Comparison of ENCODE assay signal across 15 cellular contexts in genomic region chr9:13446935-13447334, GRCh38.
DNase-seq lines count a peak whose midpoint lies in the region; ATAC-seq, FAIRE-seq and TF ChIP-seq lines count a peak whose summit lies in the region.
"Had no signal": no experiment of that assay in that cellular context is flagged by ENCODE, and none has a peak within 500 bp of the region (broad histone marks: within the 10 kb centered on the region; RNA-seq: fewer than 3 reads in every experiment).

No MANE protein-coding gene starts in this region.

- H3K27ac ChIP-seq in heart right ventricle (peak overlapping the region; percentile 7 to 83 (median 53)), ascending aorta (no peak overlapping the region), upper lobe of right lung (no peak overlapping the region)
- H3K27ac ChIP-seq: parathyroid adenoma had no signal

- intact Hi-C loops in heart right ventricle (cut with DNase I): loop anchor here in 9 of 10 donors (5.0 to 10.0 kb wide), 13 partner anchors 70 to 905 kb away; no protein-coding TSS in a partner anchor
- intact Hi-C loops in left cardiac atrium (cut with DNase I): loop anchor here in 1 of 2 donors (10.0 kb wide), 1 partner anchor 138 kb away; no protein-coding TSS in a partner anchor
- intact Hi-C loops in ascending aorta (cut with DNase I): loop anchor here (5.0 kb wide), 2 partner anchors 115 to 905 kb away; no protein-coding TSS in a partner anchor
- intact Hi-C loops in upper lobe of right lung (cut with DNase I): no loop called here

- TF ChIP-seq CTCF in heart right ventricle (IDR thresholded peaks at IDR 0.05) (peak; percentile 14 to 56 (median 28)), ascending aorta (IDR thresholded peaks at IDR 0.05) (peak in 2 of 3 experiments; percentile 17 to 31), upper lobe of right lung (IDR thresholded peaks at IDR 0.05) (peak; percentile 32)

- H3K27me3 ChIP-seq in heart right ventricle: no peaks in the 10 kb centered on the region
- H3K27me3 ChIP-seq in ascending aorta: no peaks in the 10 kb centered on the region
- H3K27me3 ChIP-seq in upper lobe of right lung: no peaks in the 10 kb centered on the region

- DNase-seq in heart right ventricle (no peak), left cardiac atrium (no peak), ascending aorta (ENCODE audit: low spot score in 2 of 2) (no peak), upper lobe of right lung (no peak), islet precursor cell (no peak), HuH-7 (ENCODE audit: low spot score) (no peak)
- DNase-seq in activated naive CD4-positive, alpha-beta T cell treated with anti-CD3 and anti-CD28 coated beads, Interleukin-2, amount 10 ng/mL, durations not matched to agents 7 days and 5 days: no peak
- DNase-seq: activated CD4-positive, CD25-positive, alpha-beta regulatory T cell treated with anti-CD3 and anti-CD28 coated beads, Interleukin-2, amount 50 U/mL, for 72 hours; activated T-cell treated with anti-CD3 and anti-CD28 coated beads, Interleukin-2, amount 50 U/mL, for 48 hours; NCI-H2029 treated with DMSO at 0.1 percent for 48 hours; NCI-H748 treated with DMSO at 0.1 percent for 48 hours; stimulated activated CD8-positive, alpha-beta memory T cell treated with anti-CD3 and anti-CD28 coated beads, Interleukin-4, amount 100 ng/mL, for 48 hours had no signal

- WGBS in heart right ventricle, 2 donors: 36 to 39% methylated on average over 3 of the region's 3 CpGs

- peak; percentile 93 for FAIRE-seq in islet of Langerhans (lab: Jason Lieb, UNC)

- H3K36me3 ChIP-seq in heart right ventricle (no peaks in the 10 kb centered on the region), ascending aorta (no peaks in the 10 kb centered on the region), upper lobe of right lung (no peaks in the 10 kb centered on the region)

- ATAC-seq in heart right ventricle: peak in 1 of 8 donors; percentile 24
- no peak for ATAC-seq in left cardiac atrium
- ATAC-seq in upper lobe of right lung: no peak

- no peaks in the 10 kb centered on the region for H3K36me3 Mint-ChIP-seq in activated naive CD4-positive, alpha-beta T cell treated with anti-CD3 and anti-CD28 coated beads, Interleukin-2, amount 10 ng/mL, durations not matched to agents 7 days and 5 days

- no peaks in the 10 kb centered on the region for H3K27me3 Mint-ChIP-seq in activated naive CD4-positive, alpha-beta T cell treated with anti-CD3 and anti-CD28 coated beads, Interleukin-2, amount 10 ng/mL, durations not matched to agents 7 days and 5 days
- H3K27me3 Mint-ChIP-seq: B cell had no signal

- no peak overlapping the region for H3K27ac Mint-ChIP-seq in activated naive CD4-positive, alpha-beta T cell treated with anti-CD3 and anti-CD28 coated beads, Interleukin-2, amount 10 ng/mL, durations not matched to agents 7 days and 5 days
- H3K27ac Mint-ChIP-seq: B cell had no signal

- CTCF ChIA-PET in activated naive CD4-positive, alpha-beta T cell treated with anti-CD3 and anti-CD28 coated beads, Interleukin-2, amount 10 ng/mL, durations not matched to agents 7 days and 5 days (lab: Charles Lee): no interaction called here

- no peaks in the 10 kb centered on the region for H3K9me3 Mint-ChIP-seq in activated naive CD4-positive, alpha-beta T cell treated with anti-CD3 and anti-CD28 coated beads, Interleukin-2, amount 10 ng/mL, durations not matched to agents 7 days and 5 days

- H3K4me3 ChIP-seq in heart right ventricle (peak overlapping the region in 7 of 10 donors; percentile 12 to 39 (median 26)), ascending aorta (no peak overlapping the region), upper lobe of right lung (no peak overlapping the region)

- H3K4me1 ChIP-seq in heart right ventricle (peaks cover 6 to 61% (median 36%) of the 10 kb centered on the region in 9 donors), ascending aorta (peaks cover 0 to 8% of the 10 kb centered on the region in 2 donors), upper lobe of right lung (peaks cover 9% of the 10 kb centered on the region)
- H3K4me1 ChIP-seq: parathyroid adenoma had no signal

- H3K4me1 Mint-ChIP-seq in activated naive CD4-positive, alpha-beta T cell treated with anti-CD3 and anti-CD28 coated beads, Interleukin-2, amount 10 ng/mL, durations not matched to agents 7 days and 5 days: no peaks in the 10 kb centered on the region
- H3K4me1 Mint-ChIP-seq: B cell had no signal

- H3K4me3 Mint-ChIP-seq in activated naive CD4-positive, alpha-beta T cell treated with anti-CD3 and anti-CD28 coated beads, Interleukin-2, amount 10 ng/mL, durations not matched to agents 7 days and 5 days: no peak overlapping the region
- H3K4me3 Mint-ChIP-seq: B cell had no signal

- H3K9me3 ChIP-seq in heart right ventricle (no peaks in the 10 kb centered on the region), ascending aorta (no peaks in the 10 kb centered on the region), upper lobe of right lung (no peaks in the 10 kb centered on the region)

Comparison
In these comparisons a context has a peak if more than half of its experiments do, and no peak if none do; other contexts are left out.
1. H3K27ac ChIP-seq: peak in heart right ventricle (10 of 10); none in ascending aorta (0 of 2) and upper lobe of right lung (single experiment).
2. H3K4me3 ChIP-seq: peak in heart right ventricle (7 of 10); none in ascending aorta (0 of 2) and upper lobe of right lung (single experiment).
3. Peak in every context shown above with its lines, with median percentiles within 50 percentile points of each other: CTCF ChIP-seq.